ENCODE assay signal across 16 cellular contexts in the genomic region with DNA sequence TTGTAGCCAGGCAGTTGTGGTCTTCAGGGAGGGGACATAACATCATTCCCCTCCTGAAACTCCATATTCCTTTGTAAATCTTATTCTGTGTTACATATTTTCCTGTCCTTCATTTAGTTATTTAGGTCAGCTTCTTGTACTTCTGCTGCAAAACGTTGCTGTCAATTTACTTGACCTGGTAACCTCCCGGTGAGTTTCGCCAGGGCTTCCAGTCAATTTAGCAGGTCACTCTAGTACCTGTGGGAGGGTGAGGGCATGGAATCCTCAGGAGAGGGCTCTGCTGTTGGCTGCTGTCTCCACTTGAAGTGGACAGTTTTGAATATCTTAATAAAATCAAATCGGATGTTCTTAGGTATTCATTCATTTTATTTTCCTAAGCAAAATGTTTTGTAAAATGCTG. TPM values are rescaled to one million over a fixed set of nuclear protein-coding genes. Genes with fewer than 3 reads are reported as not detected.
A peak's percentile ranks its signal among the peaks of the same experiment; 100 is the strongest.
DNase-seq lines count a peak whose midpoint lies in the region; ATAC-seq and TF ChIP-seq lines count a peak whose summit lies in the region.
"Had no signal": no experiment of that assay in that cellular context is flagged by ENCODE, and none has a peak within 500 bp of the region (broad histone marks: within the 10 kb centered on the region; RNA-seq: fewer than 3 reads in every experiment).

No MANE protein-coding gene starts in this region.

- H3K9me3 Mint-ChIP-seq in MCF 10A (ENCODE audit: unreplicated experiment): no peaks in the 10 kb centered on the region
- H3K9me3 Mint-ChIP-seq in endothelial cell (ENCODE audit: unreplicated experiment): no peaks in the 10 kb centered on the region
- H3K9me3 Mint-ChIP-seq in nephron: no peaks in the 10 kb centered on the region

- POLR2A ChIA-PET in MCF 10A (lab: Yijun Ruan, JAX): interaction anchor here (0.6 to 1.4 kb wide), 3 partner anchors 12 to 37 kb away, joined by 4 to 5 read pairs (median 5); no protein-coding TSS in a partner anchor

- no peak for TF ChIP-seq POLR2A in breast epithelium (IDR thresholded peaks at IDR 0.05)

- no peak for TF ChIP-seq CTCF in breast epithelium (IDR thresholded peaks at IDR 0.05)
- no peak for TF ChIP-seq CTCF in MCF 10A (IDR thresholded peaks at IDR 0.05; ENCODE audit: unreplicated experiment)
- TF ChIP-seq CTCF in endothelial cell (IDR thresholded peaks at IDR 0.05; ENCODE audit: unreplicated experiment): no peak
- TF ChIP-seq CTCF in nephron (IDR thresholded peaks at IDR 0.05; ENCODE audit: unreplicated experiment in 3 of 3): no peak

- peaks cover 34% of the 10 kb centered on the region for H3K36me3 Mint-ChIP-seq in MCF 10A (ENCODE audit: insufficient read depth, unreplicated experiment)
- H3K36me3 Mint-ChIP-seq in endothelial cell (ENCODE audit: low read depth, unreplicated experiment): peaks cover 20% of the 10 kb centered on the region
- peaks cover 11% of the 10 kb centered on the region for H3K36me3 Mint-ChIP-seq in nephron (ENCODE audit: low read depth)

- no peak for ATAC-seq in HG02938 (IDR thresholded peaks at IDR 0.05; ENCODE audit: unreplicated experiment)
- ATAC-seq: K562 had no signal

- H3K4me1 Mint-ChIP-seq in MCF 10A (ENCODE audit: insufficient read depth, unreplicated experiment) (peaks cover 41% of the 10 kb centered on the region), endothelial cell (ENCODE audit: unreplicated experiment) (peaks cover 50% of the 10 kb centered on the region), nephron (peaks cover 76% of the 10 kb centered on the region)

- H3K27me3 ChIP-seq in breast epithelium: no peaks in the 10 kb centered on the region
- no peaks in the 10 kb centered on the region for H3K27me3 ChIP-seq in subcutaneous abdominal adipose tissue (ENCODE audit: control insufficient read depth in 5 of 5, insufficient read depth in 4 of 5, low read length in 5 of 5)
- H3K27me3 ChIP-seq: BLaER1 treated with 17β-estradiol and CSF1 and Interleukin-3, amounts not matched to agents 10 nM and 100 nM; Peyer's patch had no signal

- no peak overlapping the region for H3K9ac ChIP-seq in subcutaneous abdominal adipose tissue (ENCODE audit: low read length in 5 of 5)
- H3K9ac ChIP-seq: BLaER1 treated with 17β-estradiol and CSF1 and Interleukin-3, amounts not matched to agents 10 nM and 100 nM had no signal

- CTCF ChIA-PET in MCF 10A (lab: Yijun Ruan, JAX): interaction anchor here (0.6 kb wide), 1 partner anchor 35 kb away, joined by 3 read pairs; no protein-coding TSS in a partner anchor

- DNase-seq in breast epithelium (ENCODE audit: low spot score in 2 of 2): no peak
- no peak for DNase-seq in MCF 10A (ENCODE audit: unreplicated experiment)
- no peak for DNase-seq in endothelial cell (ENCODE audit: low spot score)
- no peak for DNase-seq in stimulated activated CD4-positive, alpha-beta T cell treated with anti-CD3 and anti-CD28 coated beads, Interleukin-4, amount 100 ng/mL, for 4 hours
- DNase-seq in NCI-H146 (lab: John Stamatoyannopoulos, UW): no peak
- DNase-seq: NCI-H1092, NCI-H1694 treated with DMSO at 0.1 percent for 48 hours, Peyer's patch, SHP77 treated with DMSO at 0.1 percent for 48 hours had no signal

- H3K4me1 ChIP-seq in breast epithelium (no peaks in the 10 kb centered on the region), subcutaneous abdominal adipose tissue (ENCODE audit: control insufficient read depth in 5 of 5, insufficient read depth in 5 of 5, low read length in 5 of 5) (peaks cover 12 to 54% (median 47%) of the 10 kb centered on the region in 5 donors)

- H3K4me3 ChIP-seq in breast epithelium (no peak overlapping the region), subcutaneous abdominal adipose tissue (ENCODE audit: low read depth in 1 of 5, low read length in 5 of 5) (no peak overlapping the region)
- H3K4me3 ChIP-seq: BLaER1 treated with 17β-estradiol and CSF1 and Interleukin-3, amounts not matched to agents 10 nM and 100 nM; HAP-1; K562; Peyer's patch had no signal

- no peaks in the 10 kb centered on the region for H3K36me3 ChIP-seq in breast epithelium
- H3K36me3 ChIP-seq in subcutaneous abdominal adipose tissue (ENCODE audit: control insufficient read depth in 5 of 5, insufficient read depth in 5 of 5, low read length in 5 of 5): peaks cover 0 to 10% (median 4%) of the 10 kb centered on the region in 5 donors
- H3K36me3 ChIP-seq: HAP-1, Peyer's patch had no signal

- peak overlapping the region; percentile 12 to 27 for H3K27ac ChIP-seq in breast epithelium
- peak overlapping the region; percentile 35 for H3K27ac ChIP-seq in subcutaneous abdominal adipose tissue (ENCODE audit: low read depth, low read length)
- H3K27ac ChIP-seq: 22Rv1; BLaER1 treated with 17β-estradiol and CSF1 and Interleukin-3, amounts not matched to agents 10 nM and 100 nM; Peyer's patch had no signal

- no TSS peak for BruUV-seq in MCF 10A (replicated peaks; lab: Mats Ljungman, UMichigan)

- intact Hi-C loops in breast epithelium (cut with DNase I; ENCODE audit: low total_unique reads): no loop called here
- intact Hi-C loops in MCF 10A (cut with micrococcal nuclease): no loop called here

- H3K9me3 ChIP-seq in breast epithelium: no peaks in the 10 kb centered on the region
- no peaks in the 10 kb centered on the region for H3K9me3 ChIP-seq in subcutaneous abdominal adipose tissue (ENCODE audit: control insufficient read depth in 5 of 5, low read length in 5 of 5)
- H3K9me3 ChIP-seq: HAP-1, Peyer's patch had no signal

- H3K27ac Mint-ChIP-seq in MCF 10A (ENCODE audit: low read depth, unreplicated experiment): no peak overlapping the region
- H3K27ac Mint-ChIP-seq in endothelial cell (ENCODE audit: unreplicated experiment): peak overlapping the region; percentile 41
- peak overlapping the region; percentile 87 to 97 (median 89) for H3K27ac Mint-ChIP-seq in nephron

- H3K4me3 Mint-ChIP-seq in MCF 10A (ENCODE audit: unreplicated experiment) (no peak overlapping the region), endothelial cell (ENCODE audit: unreplicated experiment) (no peak overlapping the region), nephron (peak overlapping the region in 1 of 3 experiments; percentile 36)

- no peaks in the 10 kb centered on the region for H3K27me3 Mint-ChIP-seq in MCF 10A (ENCODE audit: insufficient read depth, unreplicated experiment)
- H3K27me3 Mint-ChIP-seq in endothelial cell (ENCODE audit: unreplicated experiment): peaks cover 5% of the 10 kb centered on the region
- no peaks in the 10 kb centered on the region for H3K27me3 Mint-ChIP-seq in nephron (ENCODE audit: low read depth)

RNA-seq across cellular contexts. Expression of a gene that starts 29.6 kb away (rescaled TPM):
- total RNA-seq in breast epithelium (100 to 1,000 TPM; 131 to 172 (median 149) TPM), MCF 10A (2022) (149 TPM in 2 replicates), endothelial cell (ENCODE audit: unreplicated experiment) (204 TPM)
